1 cellular context compared by ENCODE assay signal in the genomic region with DNA sequence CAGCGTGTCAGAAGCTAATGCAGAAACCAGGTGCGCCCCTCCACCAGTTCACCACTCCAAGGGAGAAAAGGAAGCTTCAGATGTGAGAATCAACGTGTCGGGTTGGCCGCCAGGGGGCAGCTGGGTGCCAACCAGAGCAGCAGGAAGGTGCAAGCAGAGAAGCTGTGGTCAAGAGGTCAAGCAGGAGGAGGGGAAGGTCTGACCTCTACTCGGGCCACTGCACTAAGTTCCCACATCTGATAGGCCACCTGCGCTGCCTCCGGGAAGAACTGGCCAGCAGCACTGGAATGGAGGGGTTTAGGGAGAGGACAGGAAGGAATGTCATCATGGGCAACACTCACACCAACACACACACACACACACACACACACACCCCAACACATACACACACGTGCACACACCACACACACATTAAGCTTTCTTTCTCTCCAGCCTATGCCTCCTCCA.
TF ChIP-seq lines count a peak whose summit lies in the region.

No MANE protein-coding gene starts in this region.

TF ChIP-seq in GM12878, 131 proteins besides CTCF, POLR2A, EP300 and RAD21 (continued from another document):
- TF ChIP-seq, protein P1, sequence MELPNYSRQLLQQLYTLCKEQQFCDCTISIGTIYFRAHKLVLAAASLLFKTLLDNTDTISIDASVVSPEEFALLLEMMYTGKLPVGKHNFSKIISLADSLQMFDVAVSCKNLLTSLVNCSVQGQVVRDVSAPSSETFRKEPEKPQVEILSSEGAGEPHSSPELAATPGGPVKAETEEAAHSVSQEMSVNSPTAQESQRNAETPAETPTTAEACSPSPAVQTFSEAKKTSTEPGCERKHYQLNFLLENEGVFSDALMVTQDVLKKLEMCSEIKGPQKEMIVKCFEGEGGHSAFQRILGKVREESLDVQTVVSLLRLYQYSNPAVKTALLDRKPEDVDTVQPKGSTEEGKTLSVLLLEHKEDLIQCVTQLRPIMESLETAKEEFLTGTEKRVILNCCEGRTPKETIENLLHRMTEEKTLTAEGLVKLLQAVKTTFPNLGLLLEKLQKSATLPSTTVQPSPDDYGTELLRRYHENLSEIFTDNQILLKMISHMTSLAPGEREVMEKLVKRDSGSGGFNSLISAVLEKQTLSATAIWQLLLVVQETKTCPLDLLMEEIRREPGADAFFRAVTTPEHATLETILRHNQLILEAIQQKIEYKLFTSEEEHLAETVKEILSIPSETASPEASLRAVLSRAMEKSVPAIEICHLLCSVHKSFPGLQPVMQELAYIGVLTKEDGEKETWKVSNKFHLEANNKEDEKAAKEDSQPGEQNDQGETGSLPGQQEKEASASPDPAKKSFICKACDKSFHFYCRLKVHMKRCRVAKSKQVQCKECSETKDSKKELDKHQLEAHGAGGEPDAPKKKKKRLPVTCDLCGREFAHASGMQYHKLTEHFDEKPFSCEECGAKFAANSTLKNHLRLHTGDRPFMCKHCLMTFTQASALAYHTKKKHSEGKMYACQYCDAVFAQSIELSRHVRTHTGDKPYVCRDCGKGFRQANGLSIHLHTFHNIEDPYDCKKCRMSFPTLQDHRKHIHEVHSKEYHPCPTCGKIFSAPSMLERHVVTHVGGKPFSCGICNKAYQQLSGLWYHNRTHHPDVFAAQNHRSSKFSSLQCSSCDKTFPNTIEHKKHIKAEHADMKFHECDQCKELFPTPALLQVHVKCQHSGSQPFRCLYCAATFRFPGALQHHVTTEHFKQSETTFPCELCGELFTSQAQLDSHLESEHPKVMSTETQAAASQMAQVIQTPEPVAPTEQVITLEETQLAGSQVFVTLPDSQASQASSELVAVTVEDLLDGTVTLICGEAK (IDR thresholded peaks at IDR 0.05; ENCODE audit: borderline replicate concordance): no peak
- TF ChIP-seq, protein P2, sequence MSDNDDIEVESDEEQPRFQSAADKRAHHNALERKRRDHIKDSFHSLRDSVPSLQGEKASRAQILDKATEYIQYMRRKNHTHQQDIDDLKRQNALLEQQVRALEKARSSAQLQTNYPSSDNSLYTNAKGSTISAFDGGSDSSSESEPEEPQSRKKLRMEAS (IDR thresholded peaks at IDR 0.05; ENCODE audit: low read depth, low read length): no peak; the same call in 1 of the 2 replicates
- TF ChIP-seq ZNF207 (IDR thresholded peaks at IDR 0.05; ENCODE audit: borderline replicate concordance): no peak
- TF ChIP-seq ZSCAN29 (IDR thresholded peaks at IDR 0.05): peak; percentile 36; the same call in 1 of the 2 replicates
- no peak for TF ChIP-seq FOXK2 (IDR thresholded peaks at IDR 0.05)
- no peak for TF ChIP-seq SUPT20H (IDR thresholded peaks at IDR 0.05; ENCODE audit: borderline replicate concordance, control insufficient read depth, low read depth, low read length)
- no peak for TF ChIP-seq NFXL1 (IDR thresholded peaks at IDR 0.05; ENCODE audit: borderline replicate concordance)
- TF ChIP-seq, protein P3, sequence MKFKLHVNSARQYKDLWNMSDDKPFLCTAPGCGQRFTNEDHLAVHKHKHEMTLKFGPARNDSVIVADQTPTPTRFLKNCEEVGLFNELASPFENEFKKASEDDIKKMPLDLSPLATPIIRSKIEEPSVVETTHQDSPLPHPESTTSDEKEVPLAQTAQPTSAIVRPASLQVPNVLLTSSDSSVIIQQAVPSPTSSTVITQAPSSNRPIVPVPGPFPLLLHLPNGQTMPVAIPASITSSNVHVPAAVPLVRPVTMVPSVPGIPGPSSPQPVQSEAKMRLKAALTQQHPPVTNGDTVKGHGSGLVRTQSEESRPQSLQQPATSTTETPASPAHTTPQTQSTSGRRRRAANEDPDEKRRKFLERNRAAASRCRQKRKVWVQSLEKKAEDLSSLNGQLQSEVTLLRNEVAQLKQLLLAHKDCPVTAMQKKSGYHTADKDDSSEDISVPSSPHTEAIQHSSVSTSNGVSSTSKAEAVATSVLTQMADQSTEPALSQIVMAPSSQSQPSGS (IDR thresholded peaks at IDR 0.05; ENCODE audit: low read length): no peak
- no peak for TF ChIP-seq MTA3 (IDR thresholded peaks at IDR 0.05; ENCODE audit: borderline replicate concordance, low read length)
- no peak for TF ChIP-seq WRNIP1 (IDR thresholded peaks at IDR 0.05; ENCODE audit: borderline replicate concordance, low read depth, low read length)
- peak; percentile 100 for TF ChIP-seq NR2F1 (conservative IDR thresholded peaks at IDR 0.05)
- peak; percentile 52 for TF ChIP-seq ATF7 (IDR thresholded peaks at IDR 0.05; ENCODE audit: low read depth)
- TF ChIP-seq JUNB (IDR thresholded peaks at IDR 0.05): no peak
- peak; percentile 55 for TF ChIP-seq NR2C2 (IDR thresholded peaks at IDR 0.05; ENCODE audit: borderline replicate concordance, control insufficient read depth, insufficient read length, low read depth)
- TF ChIP-seq TCF3 (IDR thresholded peaks at IDR 0.05; ENCODE audit: borderline replicate concordance, insufficient read depth, low read depth, low read length): no peak
- no peak for TF ChIP-seq NFIC (IDR thresholded peaks at IDR 0.05; ENCODE audit: low read depth, low read length)
- TF ChIP-seq, protein P4, sequence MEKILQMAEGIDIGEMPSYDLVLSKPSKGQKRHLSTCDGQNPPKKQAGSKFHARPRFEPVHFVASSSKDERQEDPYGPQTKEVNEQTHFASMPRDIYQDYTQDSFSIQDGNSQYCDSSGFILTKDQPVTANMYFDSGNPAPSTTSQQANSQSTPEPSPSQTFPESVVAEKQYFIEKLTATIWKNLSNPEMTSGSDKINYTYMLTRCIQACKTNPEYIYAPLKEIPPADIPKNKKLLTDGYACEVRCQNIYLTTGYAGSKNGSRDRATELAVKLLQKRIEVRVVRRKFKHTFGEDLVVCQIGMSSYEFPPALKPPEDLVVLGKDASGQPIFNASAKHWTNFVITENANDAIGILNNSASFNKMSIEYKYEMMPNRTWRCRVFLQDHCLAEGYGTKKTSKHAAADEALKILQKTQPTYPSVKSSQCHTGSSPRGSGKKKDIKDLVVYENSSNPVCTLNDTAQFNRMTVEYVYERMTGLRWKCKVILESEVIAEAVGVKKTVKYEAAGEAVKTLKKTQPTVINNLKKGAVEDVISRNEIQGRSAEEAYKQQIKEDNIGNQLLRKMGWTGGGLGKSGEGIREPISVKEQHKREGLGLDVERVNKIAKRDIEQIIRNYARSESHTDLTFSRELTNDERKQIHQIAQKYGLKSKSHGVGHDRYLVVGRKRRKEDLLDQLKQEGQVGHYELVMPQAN (conservative IDR thresholded peaks at IDR 0.05): no peak
- no peak for TF ChIP-seq POLR2AphosphoS2 (IDR thresholded peaks at IDR 0.05; ENCODE audit: low read depth, low read length)
- TF ChIP-seq SP1 (IDR thresholded peaks at IDR 0.05; ENCODE audit: low read depth, low read length): no peak
- TF ChIP-seq HDAC6 (IDR thresholded peaks at IDR 0.05; ENCODE audit: unreplicated experiment): no peak
- TF ChIP-seq BRCA1 (IDR thresholded peaks at IDR 0.05; ENCODE audit: low read depth, low read length): no peak
- peak; percentile 42; the same call in 1 of the 2 replicates for TF ChIP-seq ZBED1 (IDR thresholded peaks at IDR 0.05; ENCODE audit: borderline replicate concordance)
- TF ChIP-seq, protein P5, sequence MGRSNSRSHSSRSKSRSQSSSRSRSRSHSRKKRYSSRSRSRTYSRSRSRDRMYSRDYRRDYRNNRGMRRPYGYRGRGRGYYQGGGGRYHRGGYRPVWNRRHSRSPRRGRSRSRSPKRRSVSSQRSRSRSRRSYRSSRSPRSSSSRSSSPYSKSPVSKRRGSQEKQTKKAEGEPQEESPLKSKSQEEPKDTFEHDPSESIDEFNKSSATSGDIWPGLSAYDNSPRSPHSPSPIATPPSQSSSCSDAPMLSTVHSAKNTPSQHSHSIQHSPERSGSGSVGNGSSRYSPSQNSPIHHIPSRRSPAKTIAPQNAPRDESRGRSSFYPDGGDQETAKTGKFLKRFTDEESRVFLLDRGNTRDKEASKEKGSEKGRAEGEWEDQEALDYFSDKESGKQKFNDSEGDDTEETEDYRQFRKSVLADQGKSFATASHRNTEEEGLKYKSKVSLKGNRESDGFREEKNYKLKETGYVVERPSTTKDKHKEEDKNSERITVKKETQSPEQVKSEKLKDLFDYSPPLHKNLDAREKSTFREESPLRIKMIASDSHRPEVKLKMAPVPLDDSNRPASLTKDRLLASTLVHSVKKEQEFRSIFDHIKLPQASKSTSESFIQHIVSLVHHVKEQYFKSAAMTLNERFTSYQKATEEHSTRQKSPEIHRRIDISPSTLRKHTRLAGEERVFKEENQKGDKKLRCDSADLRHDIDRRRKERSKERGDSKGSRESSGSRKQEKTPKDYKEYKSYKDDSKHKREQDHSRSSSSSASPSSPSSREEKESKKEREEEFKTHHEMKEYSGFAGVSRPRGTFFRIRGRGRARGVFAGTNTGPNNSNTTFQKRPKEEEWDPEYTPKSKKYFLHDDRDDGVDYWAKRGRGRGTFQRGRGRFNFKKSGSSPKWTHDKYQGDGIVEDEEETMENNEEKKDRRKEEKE (IDR thresholded peaks at IDR 0.05): no peak
- no peak for TF ChIP-seq SREBF1 (IDR thresholded peaks at IDR 0.05; ENCODE audit: low read length)
- TF ChIP-seq MXI1 (IDR thresholded peaks at IDR 0.05; ENCODE audit: low read depth, low read length): no peak
- TF ChIP-seq, protein P6, sequence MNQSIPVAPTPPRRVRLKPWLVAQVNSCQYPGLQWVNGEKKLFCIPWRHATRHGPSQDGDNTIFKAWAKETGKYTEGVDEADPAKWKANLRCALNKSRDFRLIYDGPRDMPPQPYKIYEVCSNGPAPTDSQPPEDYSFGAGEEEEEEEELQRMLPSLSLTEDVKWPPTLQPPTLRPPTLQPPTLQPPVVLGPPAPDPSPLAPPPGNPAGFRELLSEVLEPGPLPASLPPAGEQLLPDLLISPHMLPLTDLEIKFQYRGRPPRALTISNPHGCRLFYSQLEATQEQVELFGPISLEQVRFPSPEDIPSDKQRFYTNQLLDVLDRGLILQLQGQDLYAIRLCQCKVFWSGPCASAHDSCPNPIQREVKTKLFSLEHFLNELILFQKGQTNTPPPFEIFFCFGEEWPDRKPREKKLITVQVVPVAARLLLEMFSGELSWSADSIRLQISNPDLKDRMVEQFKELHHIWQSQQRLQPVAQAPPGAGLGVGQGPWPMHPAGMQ (IDR thresholded peaks at IDR 0.05; ENCODE audit: borderline replicate concordance): no peak
- TF ChIP-seq IKZF2 (IDR thresholded peaks at IDR 0.05): peak; percentile 68 to 78; a peak in 3 of 4 replicates
- peak; percentile 100 for TF ChIP-seq HDGF (IDR thresholded peaks at IDR 0.05)
- peak; percentile 43 for TF ChIP-seq MTA2 (IDR thresholded peaks at IDR 0.05; ENCODE audit: low read depth)
- TF ChIP-seq, protein P7, sequence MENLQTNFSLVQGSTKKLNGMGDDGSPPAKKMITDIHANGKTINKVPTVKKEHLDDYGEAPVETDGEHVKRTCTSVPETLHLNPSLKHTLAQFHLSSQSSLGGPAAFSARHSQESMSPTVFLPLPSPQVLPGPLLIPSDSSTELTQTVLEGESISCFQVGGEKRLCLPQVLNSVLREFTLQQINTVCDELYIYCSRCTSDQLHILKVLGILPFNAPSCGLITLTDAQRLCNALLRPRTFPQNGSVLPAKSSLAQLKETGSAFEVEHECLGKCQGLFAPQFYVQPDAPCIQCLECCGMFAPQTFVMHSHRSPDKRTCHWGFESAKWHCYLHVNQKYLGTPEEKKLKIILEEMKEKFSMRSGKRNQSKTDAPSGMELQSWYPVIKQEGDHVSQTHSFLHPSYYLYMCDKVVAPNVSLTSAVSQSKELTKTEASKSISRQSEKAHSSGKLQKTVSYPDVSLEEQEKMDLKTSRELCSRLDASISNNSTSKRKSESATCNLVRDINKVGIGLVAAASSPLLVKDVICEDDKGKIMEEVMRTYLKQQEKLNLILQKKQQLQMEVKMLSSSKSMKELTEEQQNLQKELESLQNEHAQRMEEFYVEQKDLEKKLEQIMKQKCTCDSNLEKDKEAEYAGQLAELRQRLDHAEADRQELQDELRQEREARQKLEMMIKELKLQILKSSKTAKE (IDR thresholded peaks at IDR 0.05; ENCODE audit: low read depth, poor library complexity, severe bottlenecking): peak; percentile 54
